In genomic region chr17:4901648-4902344, GRCh38 we compare ENCODE assay signal across 10 cellular contexts. TPM values are rescaled to one million over a fixed set of nuclear protein-coding genes. Genes with fewer than 3 reads are reported as not detected.
DNase-seq lines count a peak whose midpoint lies in the region; ATAC-seq and TF ChIP-seq lines count a peak whose summit lies in the region.
"Had no signal": no experiment of that assay in that cellular context is flagged by ENCODE, and none has a peak within 500 bp of the region (broad histone marks: within the 10 kb centered on the region; RNA-seq: fewer than 3 reads in every experiment).

No MANE protein-coding gene starts in this region.

- 68% methylated on average over 13 of the region's 48 CpGs for WGBS in right lobe of liver (ENCODE audit: insufficient coverage, low coverage, low lambda C conversion rate, missing lambda C conversion rate)

- H3K9me3 ChIP-seq in adipocyte (ENCODE audit: control insufficient read depth, low read length) (no peaks in the 10 kb centered on the region), right lobe of liver (no peaks in the 10 kb centered on the region)

- TF ChIP-seq CTCF in right lobe of liver (IDR thresholded peaks at IDR 0.05) = no peak

- H3K27me3 ChIP-seq in adipocyte (replicated peaks; ENCODE audit: control insufficient read depth, insufficient read depth, low read length) (peaks cover 10% of the 10 kb centered on the region), right lobe of liver (no peaks in the 10 kb centered on the region)

- no peak overlapping the region for H3K4me3 ChIP-seq in adipocyte (ENCODE audit: low read length)
- H3K4me3 ChIP-seq in right lobe of liver = peak overlapping the region in 1 of 3 donors; percentile 27

- H3K4me1 ChIP-seq in adipocyte (ENCODE audit: control insufficient read depth, insufficient read depth, low read length) = peaks cover 6% of the 10 kb centered on the region
- peaks cover 0 to 32% (median 13%) of the 10 kb centered on the region in 4 donors for H3K4me1 ChIP-seq in right lobe of liver

- intact Hi-C loops in right lobe of liver (cut with DNase I) = loop anchor here in 1 of 2 donors (5.0 kb wide), 1 partner anchor 161 kb away; no protein-coding TSS in a partner anchor

- H3K9ac ChIP-seq in adipocyte (ENCODE audit: low read length) = no peak overlapping the region

- no peak for TF ChIP-seq POLR2A in right lobe of liver (IDR thresholded peaks at IDR 0.05)

- ATAC-seq in right lobe of liver (peak; percentile 8 to 62 (median 43)), GM18517 (IDR thresholded peaks at IDR 0.05; ENCODE audit: unreplicated experiment) (no peak)

- H3K36me3 ChIP-seq in adipocyte (ENCODE audit: control insufficient read depth, insufficient read depth, low read length, severe bottlenecking) (no peaks in the 10 kb centered on the region), right lobe of liver (peaks cover 0 to 5% (median 0%) of the 10 kb centered on the region in 4 donors)

- H3K27ac ChIP-seq in right lobe of liver (peak overlapping the region in 2 of 3 donors; percentile 43 to 75), substantia nigra (ENCODE audit: low read depth, low read length, poor library complexity, severe bottlenecking) (peak overlapping the region; percentile 64)

- peak; percentile 10 for DNase-seq in activated CD4-positive, alpha-beta T cell treated with anti-CD3 and anti-CD28 coated beads, Interleukin-2, amount 50 U/mL, for 1 hour
- DNase-seq in activated CD4-positive, alpha-beta T cell treated with anti-CD3 and anti-CD28 coated beads for 4 hours = no peak
- DNase-seq in adipocyte (ENCODE audit: low read depth) = peak; percentile 24
- DNase-seq in right lobe of liver = peak in 2 of 3 donors; percentile 68 to 87
- peak in 35 of 49 donors; percentile 12 to 73 (median 45) for DNase-seq in substantia nigra (lab: John Stamatoyannopoulos, UW)
- DNase-seq in DMS114 treated with DMSO at 0.1 percent for 48 hours (lab: John Stamatoyannopoulos, UW; ENCODE audit: unreplicated experiment) = no peak
- no peak for DNase-seq in NCI-H748 treated with DMSO at 0.1 percent for 48 hours (lab: John Stamatoyannopoulos, UW)

RNA-seq across cellular contexts. Expression of gene CHRNE, which starts 1.1 kb away (rescaled TPM):
- 1 to 10 TPM; 1.4 to 2.9 (median 2.0) TPM for total RNA-seq in right lobe of liver

RNA-seq across cellular contexts. Expression of gene C17orf107, which starts 2.5 kb away (rescaled TPM):
- 1 to 10 TPM; 1.6 to 4.0 (median 3.2) TPM for total RNA-seq in right lobe of liver

RNA-seq across cellular contexts. Expression of gene GP1BA, which starts 30.3 kb away (rescaled TPM):
- under 1 TPM in 3 of 6 experiments, not detected in 3; 0.13 to 0.20 (median 0.15) TPM for total RNA-seq in right lobe of liver
- total RNA-seq: bronchial epithelial cell; T-helper 2 cell treated with Interferon-gamma antibody and Interleukin-4, amounts not matched to agents 100 ng/mL and 5 ng/mL, for 36 hours had no signal

RNA-seq across cellular contexts. Expression of gene SLC25A11, which starts 38.0 kb away (rescaled TPM):
- total RNA-seq in right lobe of liver = 10 to 100 TPM; 32.6 to 64.2 (median 41.0) TPM

RNA-seq across cellular contexts. Expression of gene RNF167, which starts 38.3 kb away (rescaled TPM):
- total RNA-seq in right lobe of liver = 10 to 100 TPM; 52.1 to 73.5 (median 57.5) TPM

Comparison
In these comparisons a context has a peak if more than half of its experiments do, and no peak if none do; other contexts are left out.
1. DNase-seq: peak in activated CD4-positive, alpha-beta T cell treated with anti-CD3 and anti-CD28 coated beads, Interleukin-2, amount 50 U/mL, for 1 hour (single experiment), adipocyte (single experiment), right lobe of liver (2 of 3) and substantia nigra (35 of 49); none in activated CD4-positive, alpha-beta T cell treated with anti-CD3 and anti-CD28 coated beads for 4 hours (0 of 2), DMS114 treated with DMSO at 0.1 percent for 48 hours (single experiment) and NCI-H748 treated with DMSO at 0.1 percent for 48 hours (single experiment).